Comparison of ENCODE assay signal across 1 cellular context in genomic region chr16:3157229-3158013, GRCh38.
TF ChIP-seq lines count a peak whose summit lies in the region.

No MANE protein-coding gene starts in this region.

TF ChIP-seq in HepG2, 621 proteins besides CTCF, POLR2A, EP300 and RAD21 (continued from another document and continues in another):
- TF ChIP-seq ARID3A (IDR thresholded peaks at IDR 0.05; ENCODE audit: low read depth, low read length), result peak; percentile 89
- 0 out of 2 replicates have a peak, but pooled peaks have one; percentile 18 for TF ChIP-seq BRCA1 (CRISPR knock-in tag; IDR thresholded peaks at IDR 0.05)
- TF ChIP-seq ATF2 (CRISPR knock-in tag; IDR thresholded peaks at IDR 0.05), result 0 out of 2 replicates have a peak, but pooled peaks have one; percentile 54
- 0 out of 2 replicates have a peak, but pooled peaks have one; percentile 14 for TF ChIP-seq KAT7 (CRISPR knock-in tag; IDR thresholded peaks at IDR 0.05; ENCODE audit: borderline replicate concordance)
- peak; percentile 68; the same call in 1 of the 2 replicates for TF ChIP-seq TARDBP (CRISPR knock-in tag; IDR thresholded peaks at IDR 0.05)
- 0 out of 2 replicates have a peak, but pooled peaks have one; percentile 34 for TF ChIP-seq ZKSCAN1 (IDR thresholded peaks at IDR 0.05; ENCODE audit: low read length)
- TF ChIP-seq YEATS4 (CRISPR knock-in tag; IDR thresholded peaks at IDR 0.05; ENCODE audit: borderline replicate concordance), result no peak
- TF ChIP-seq ELF1 (CRISPR knock-in tag; IDR thresholded peaks at IDR 0.05), result no peak; the same call in 1 of the 2 replicates
- TF ChIP-seq ZNF468 (CRISPR knock-in tag; IDR thresholded peaks at IDR 0.05), result no peak
- no peak for TF ChIP-seq ZHX1 (CRISPR knock-in tag; IDR thresholded peaks at IDR 0.05; ENCODE audit: low read depth)
- TF ChIP-seq UBTF (CRISPR knock-in tag; IDR thresholded peaks at IDR 0.05), result peak; percentile 13
- TF ChIP-seq ZNF652 (CRISPR knock-in tag; IDR thresholded peaks at IDR 0.05; ENCODE audit: borderline replicate concordance, low read depth), result no peak
- 0 out of 3 replicates have a peak, but pooled peaks have one; percentile 13 for TF ChIP-seq MXI1 (IDR thresholded peaks at IDR 0.05; ENCODE audit: borderline replicate concordance, low read depth, low read length)
- TF ChIP-seq ZNF331 (CRISPR knock-in tag; IDR thresholded peaks at IDR 0.05), result peak; percentile 69
- TF ChIP-seq HDAC2 (CRISPR knock-in tag; IDR thresholded peaks at IDR 0.05), result peak; percentile 75; the same call in 1 of the 2 replicates
- no peak for TF ChIP-seq TEF (CRISPR knock-in tag; IDR thresholded peaks at IDR 0.05)
- peak; percentile 62; the same call in 1 of the 2 replicates for TF ChIP-seq ZBTB34 (CRISPR knock-in tag; IDR thresholded peaks at IDR 0.05)
- peak; percentile 28; the same call in 1 of the 2 replicates for TF ChIP-seq PATZ1 (CRISPR knock-in tag; IDR thresholded peaks at IDR 0.05)
- TF ChIP-seq SRSF1 (optimal IDR thresholded peaks at IDR 0.05; ENCODE audit: low read depth, low read length), result no peak
- peak; percentile 47; the same call in 1 of the 2 replicates for TF ChIP-seq RBFOX2 (IDR thresholded peaks at IDR 0.05; ENCODE audit: low read depth, low read length)
- TF ChIP-seq RBM22 (optimal IDR thresholded peaks at IDR 0.05; ENCODE audit: low read length), result peak; percentile 77
- TF ChIP-seq TRIM24 (CRISPR knock-in tag; IDR thresholded peaks at IDR 0.05), result no peak
- no peak for TF ChIP-seq MIXL1 (CRISPR knock-in tag; IDR thresholded peaks at IDR 0.05)
- TF ChIP-seq ATF3 (CRISPR knock-in tag; IDR thresholded peaks at IDR 0.05), result no peak
- TF ChIP-seq ZNF598 (CRISPR knock-in tag; IDR thresholded peaks at IDR 0.05; ENCODE audit: borderline replicate concordance), result 0 out of 2 replicates have a peak, but pooled peaks have one; percentile 55
- no peak for TF ChIP-seq ONECUT2 (CRISPR knock-in tag; IDR thresholded peaks at IDR 0.05)
- peak; percentile 60; the same call in 1 of the 2 replicates for TF ChIP-seq ZMYM4 (CRISPR knock-in tag; IDR thresholded peaks at IDR 0.05)
- TF ChIP-seq SNAPC2 (CRISPR knock-in tag; IDR thresholded peaks at IDR 0.05), result no peak
- no peak for TF ChIP-seq EEA1 (CRISPR knock-in tag; IDR thresholded peaks at IDR 0.05; ENCODE audit: borderline replicate concordance)
- 0 out of 2 replicates have a peak, but pooled peaks have one; percentile 37 for TF ChIP-seq ARNTL (CRISPR knock-in tag; IDR thresholded peaks at IDR 0.05)
- no peak for TF ChIP-seq HINFP (CRISPR knock-in tag; IDR thresholded peaks at IDR 0.05; ENCODE audit: low read depth)
- no peak for TF ChIP-seq ZNF816 (CRISPR knock-in tag; IDR thresholded peaks at IDR 0.05; ENCODE audit: borderline replicate concordance)
- peak; percentile 82 for TF ChIP-seq GATAD2A (CRISPR knock-in tag; IDR thresholded peaks at IDR 0.05)
- no peak for TF ChIP-seq SALL2 (CRISPR knock-in tag; IDR thresholded peaks at IDR 0.05)
- peak; percentile 42; the same call in 1 of the 2 replicates for TF ChIP-seq ZKSCAN8 (CRISPR knock-in tag; IDR thresholded peaks at IDR 0.05; ENCODE audit: borderline replicate concordance)
- TF ChIP-seq FOXK2 (IDR thresholded peaks at IDR 0.05), result no peak
- TF ChIP-seq PHF5A (CRISPR knock-in tag; IDR thresholded peaks at IDR 0.05; ENCODE audit: low read depth, unreplicated experiment), result peak; percentile 63
- peak; percentile 35 for TF ChIP-seq PRPF4 (IDR thresholded peaks at IDR 0.05; ENCODE audit: low read depth, low read length, poor library complexity, severe bottlenecking)
- TF ChIP-seq ZNF432 (CRISPR knock-in tag; IDR thresholded peaks at IDR 0.05; ENCODE audit: borderline replicate concordance), result no peak
- TF ChIP-seq MAF1 (CRISPR knock-in tag; IDR thresholded peaks at IDR 0.05; ENCODE audit: borderline replicate concordance), result peak; percentile 98
- TF ChIP-seq ZNF263 (CRISPR knock-in tag; IDR thresholded peaks at IDR 0.05), result peak; percentile 79
- TF ChIP-seq ADNP (CRISPR knock-in tag; IDR thresholded peaks at IDR 0.05), result no peak
- TF ChIP-seq AGO2 (optimal IDR thresholded peaks at IDR 0.05; ENCODE audit: low read depth, low read length), result peak; percentile 64
- peak; percentile 20; the same call in 1 of the 2 replicates for TF ChIP-seq HDAC1 (CRISPR knock-in tag; IDR thresholded peaks at IDR 0.05)
- TF ChIP-seq TFDP1 (CRISPR knock-in tag; IDR thresholded peaks at IDR 0.05; ENCODE audit: borderline replicate concordance), result peak; percentile 28; the same call in 1 of the 2 replicates
- no peak for TF ChIP-seq CSRNP2 (CRISPR knock-in tag; conservative IDR thresholded peaks at IDR 0.05; ENCODE audit: low read depth)
